Comparison of ENCODE assay signal across 14 cellular contexts in genomic region chr14:74275265-74275841, GRCh38. TPM values are rescaled to one million over a fixed set of nuclear protein-coding genes. Genes with fewer than 3 reads are reported as not detected.
DNase-seq lines count a peak whose midpoint lies in the region; ATAC-seq and TF ChIP-seq lines count a peak whose summit lies in the region.
"Had no signal": no experiment of that assay in that cellular context is flagged by ENCODE, and none has a peak within 500 bp of the region (broad histone marks: within the 10 kb centered on the region; RNA-seq: fewer than 3 reads in every experiment).

No MANE protein-coding gene starts in this region.

- H3K4me1 Mint-ChIP-seq in activated CD8-positive, alpha-beta T cell treated with anti-CD3 and anti-CD28 coated beads for 36 hours (ENCODE audit: low read depth), result peaks cover 3% of the 10 kb centered on the region
- H3K4me1 Mint-ChIP-seq in activated CD8-positive, alpha-beta T cell treated with anti-CD3 and anti-CD28 coated beads, Interleukin-2, amount 10 ng/mL, durations not matched to agents 7 days and 5 days (ENCODE audit: low read depth), result peaks cover 4% of the 10 kb centered on the region

- no peak overlapping the region for H2BK120ac ChIP-seq in mesendoderm (ENCODE audit: low read depth, low read length)

- CTCF ChIA-PET in activated CD8-positive, alpha-beta T cell treated with anti-CD3 and anti-CD28 coated beads for 36 hours (lab: Charles Lee), result interaction anchor here (1.0 kb wide), 1 partner anchor 9 kb away, joined by 4 read pairs; no protein-coding TSS in a partner anchor
- CTCF ChIA-PET in activated CD8-positive, alpha-beta T cell treated with anti-CD3 and anti-CD28 coated beads, Interleukin-2, amount 10 ng/mL, durations not matched to agents 7 days and 5 days (lab: Charles Lee), result no interaction called here

- H3K18ac ChIP-seq in mesendoderm (ENCODE audit: low read length), result no peak overlapping the region

- H3K36me3 Mint-ChIP-seq in activated CD8-positive, alpha-beta T cell treated with anti-CD3 and anti-CD28 coated beads for 36 hours (ENCODE audit: low read depth), result peaks cover 3% of the 10 kb centered on the region
- no peaks in the 10 kb centered on the region for H3K36me3 Mint-ChIP-seq in activated CD8-positive, alpha-beta T cell treated with anti-CD3 and anti-CD28 coated beads, Interleukin-2, amount 10 ng/mL, durations not matched to agents 7 days and 5 days (ENCODE audit: low read depth)

- H3K4me2 ChIP-seq in mesendoderm (ENCODE audit: low read length), result no peak overlapping the region
- H3K4me2 ChIP-seq: KMS-11 had no signal

- H3K56ac ChIP-seq in mesendoderm (ENCODE audit: low read length), result no peak overlapping the region

- H3K36me3 ChIP-seq in mesendoderm (ENCODE audit: control insufficient read depth, insufficient read depth, low read length), result no peaks in the 10 kb centered on the region
- H3K36me3 ChIP-seq: stomach had no signal

- intact Hi-C loops in activated CD8-positive, alpha-beta T cell treated with anti-CD3 and anti-CD28 coated beads for 36 hours (cut with micrococcal nuclease), result no loop called here

- no peak for ATAC-seq in activated CD8-positive, alpha-beta T cell treated with anti-CD3 and anti-CD28 coated beads for 36 hours
- no peak for ATAC-seq in activated CD8-positive, alpha-beta T cell treated with anti-CD3 and anti-CD28 coated beads, Interleukin-2, amount 10 ng/mL, durations not matched to agents 7 days and 5 days
- ATAC-seq in activated CD4-positive, CD25-positive, alpha-beta regulatory T cell treated with anti-CD3 and anti-CD28 coated beads, Interleukin-2, amount 50 U/mL, for 24 hours, result no peak

- no peaks in the 10 kb centered on the region for H3K79me1 ChIP-seq in mesendoderm (ENCODE audit: low read length)

- peaks cover 8% of the 10 kb centered on the region for H3K9me3 Mint-ChIP-seq in activated CD8-positive, alpha-beta T cell treated with anti-CD3 and anti-CD28 coated beads for 36 hours
- H3K9me3 Mint-ChIP-seq in activated CD8-positive, alpha-beta T cell treated with anti-CD3 and anti-CD28 coated beads, Interleukin-2, amount 10 ng/mL, durations not matched to agents 7 days and 5 days (ENCODE audit: insufficient read depth), result peaks cover 5% of the 10 kb centered on the region

- no peak overlapping the region for H3K4me3 Mint-ChIP-seq in activated CD8-positive, alpha-beta T cell treated with anti-CD3 and anti-CD28 coated beads for 36 hours
- no peak overlapping the region for H3K4me3 Mint-ChIP-seq in activated CD8-positive, alpha-beta T cell treated with anti-CD3 and anti-CD28 coated beads, Interleukin-2, amount 10 ng/mL, durations not matched to agents 7 days and 5 days

- H3K27ac Mint-ChIP-seq in activated CD8-positive, alpha-beta T cell treated with anti-CD3 and anti-CD28 coated beads for 36 hours, result no peak overlapping the region
- no peak overlapping the region for H3K27ac Mint-ChIP-seq in activated CD8-positive, alpha-beta T cell treated with anti-CD3 and anti-CD28 coated beads, Interleukin-2, amount 10 ng/mL, durations not matched to agents 7 days and 5 days

- TF ChIP-seq CTCF in activated CD8-positive, alpha-beta T cell treated with anti-CD3 and anti-CD28 coated beads for 36 hours (IDR thresholded peaks at IDR 0.05), result no peak

- no peak overlapping the region for H3K27ac ChIP-seq in mesendoderm (ENCODE audit: low read depth, low read length)
- H3K27ac ChIP-seq: KMS-11, stomach had no signal

- no peak overlapping the region for H3K4ac ChIP-seq in mesendoderm (ENCODE audit: low read depth, low read length)

- peaks cover 4% of the 10 kb centered on the region for H3K27me3 Mint-ChIP-seq in activated CD8-positive, alpha-beta T cell treated with anti-CD3 and anti-CD28 coated beads for 36 hours
- peaks cover 2% of the 10 kb centered on the region for H3K27me3 Mint-ChIP-seq in activated CD8-positive, alpha-beta T cell treated with anti-CD3 and anti-CD28 coated beads, Interleukin-2, amount 10 ng/mL, durations not matched to agents 7 days and 5 days (ENCODE audit: low read depth)

- H3K4me3 ChIP-seq in mesendoderm (ENCODE audit: low read length), result no peak overlapping the region
- H3K4me3 ChIP-seq: stomach had no signal

- peak; percentile 19 for DNase-seq in activated CD8-positive, alpha-beta T cell treated with anti-CD3 and anti-CD28 coated beads for 36 hours
- DNase-seq in activated CD8-positive, alpha-beta T cell treated with anti-CD3 and anti-CD28 coated beads, Interleukin-2, amount 10 ng/mL, durations not matched to agents 7 days and 5 days, result no peak
- DNase-seq in NCI-H82 treated with DMSO at 0.1 percent for 48 hours (lab: John Stamatoyannopoulos, UW; ENCODE audit: unreplicated experiment) (peak; percentile 83), fibroblast of peridontal ligament (ENCODE audit: extremely low read depth) (peak; percentile 97), ureter (ENCODE audit: low spot score) (peak; percentile 67), SHP77 (lab: John Stamatoyannopoulos, UW) (no peak), mesendoderm (no peak)
- DNase-seq: stomach had no signal

- no peak overlapping the region for H3K9ac ChIP-seq in mesendoderm (ENCODE audit: low read length)
- H3K9ac ChIP-seq: KMS-11 had no signal

- POLR2A ChIA-PET in activated CD8-positive, alpha-beta T cell treated with anti-CD3 and anti-CD28 coated beads for 36 hours (lab: Charles Lee), result interaction anchor here (1.5 kb wide), 1 partner anchor 9 kb away, joined by 3 read pairs; no protein-coding TSS in a partner anchor
- POLR2A ChIA-PET in activated CD8-positive, alpha-beta T cell treated with anti-CD3 and anti-CD28 coated beads, Interleukin-2, amount 10 ng/mL, durations not matched to agents 7 days and 5 days (lab: Charles Lee), result no interaction called here

- no peak overlapping the region for H4K8ac ChIP-seq in mesendoderm (ENCODE audit: low read depth, low read length)

- H3K4me1 ChIP-seq in mesendoderm (ENCODE audit: control insufficient read depth, low read depth, low read length), result no peaks in the 10 kb centered on the region
- H3K4me1 ChIP-seq: stomach had no signal

- WGBS in mesendoderm (ENCODE audit: extremely low coverage, insufficient coverage, low lambda C conversion rate), result no CpG with 5 or more reads among the region's 6 CpGs

- H3K79me2 ChIP-seq in mesendoderm (ENCODE audit: control insufficient read depth, insufficient read depth, low read length), result no peaks in the 10 kb centered on the region

- no peak overlapping the region for H2BK5ac ChIP-seq in mesendoderm (ENCODE audit: low read length)

- H3K27me3 ChIP-seq in mesendoderm (ENCODE audit: insufficient read depth, low read length, poor library complexity), result no peaks in the 10 kb centered on the region

- no peak overlapping the region for H2BK15ac ChIP-seq in mesendoderm (replicated peaks; ENCODE audit: low read depth)

- H4K5ac ChIP-seq in mesendoderm (ENCODE audit: low read length), result no peak overlapping the region

- H2AK5ac ChIP-seq in mesendoderm (ENCODE audit: low read length), result no peak overlapping the region

- no peak overlapping the region for H3K23ac ChIP-seq in mesendoderm (ENCODE audit: low read length)

RNA-seq across cellular contexts. Expression of gene ABCD4, which starts 27.4 kb away (rescaled TPM):
- total RNA-seq in activated CD8-positive, alpha-beta T cell treated with anti-CD3 and anti-CD28 coated beads for 36 hours, result 10 to 100 TPM; 44.6 to 46.0 TPM
- total RNA-seq in activated CD8-positive, alpha-beta T cell treated with anti-CD3 and anti-CD28 coated beads, Interleukin-2, amount 10 ng/mL, durations not matched to agents 7 days and 5 days, result 10 to 100 TPM; 41.9 to 43.2 TPM
- total RNA-seq in ureter, result 65.3 TPM
- 29.6 TPM for polyA plus RNA-seq in mesendoderm (2013, experiment 1 of 2)
- 29.9 TPM for polyA plus RNA-seq in mesendoderm (2013, experiment 2 of 2)

RNA-seq across cellular contexts. Expression of gene VSX2, which starts 36.1 kb away (rescaled TPM):
- not detected for total RNA-seq in activated CD8-positive, alpha-beta T cell treated with anti-CD3 and anti-CD28 coated beads for 36 hours
- not detected for total RNA-seq in activated CD8-positive, alpha-beta T cell treated with anti-CD3 and anti-CD28 coated beads, Interleukin-2, amount 10 ng/mL, durations not matched to agents 7 days and 5 days
- total RNA-seq in ureter, result not detected
- 0.08 TPM for polyA plus RNA-seq in mesendoderm (2013, experiment 1 of 2)
- polyA plus RNA-seq in mesendoderm (2013, experiment 2 of 2), result 0.04 TPM
- total RNA-seq: dermis microvascular lymphatic vessel endothelial cell, liver, skeletal muscle tissue, stomach had no signal
- polyA plus RNA-seq: BJ, liver, stomach had no signal

Comparison
In these comparisons a context has a peak if more than half of its experiments do, and no peak if none do; other contexts are left out.
1. DNase-seq: peak in activated CD8-positive, alpha-beta T cell treated with anti-CD3 and anti-CD28 coated beads for 36 hours (single experiment), NCI-H82 treated with DMSO at 0.1 percent for 48 hours (single experiment), fibroblast of peridontal ligament (single experiment) and ureter (single experiment); none in activated CD8-positive, alpha-beta T cell treated with anti-CD3 and anti-CD28 coated beads, Interleukin-2, amount 10 ng/mL, durations not matched to agents 7 days and 5 days (single experiment), SHP77 (0 of 2) and mesendoderm (single experiment).